ENCODE assay signal across 8 cellular contexts in the genomic region with DNA sequence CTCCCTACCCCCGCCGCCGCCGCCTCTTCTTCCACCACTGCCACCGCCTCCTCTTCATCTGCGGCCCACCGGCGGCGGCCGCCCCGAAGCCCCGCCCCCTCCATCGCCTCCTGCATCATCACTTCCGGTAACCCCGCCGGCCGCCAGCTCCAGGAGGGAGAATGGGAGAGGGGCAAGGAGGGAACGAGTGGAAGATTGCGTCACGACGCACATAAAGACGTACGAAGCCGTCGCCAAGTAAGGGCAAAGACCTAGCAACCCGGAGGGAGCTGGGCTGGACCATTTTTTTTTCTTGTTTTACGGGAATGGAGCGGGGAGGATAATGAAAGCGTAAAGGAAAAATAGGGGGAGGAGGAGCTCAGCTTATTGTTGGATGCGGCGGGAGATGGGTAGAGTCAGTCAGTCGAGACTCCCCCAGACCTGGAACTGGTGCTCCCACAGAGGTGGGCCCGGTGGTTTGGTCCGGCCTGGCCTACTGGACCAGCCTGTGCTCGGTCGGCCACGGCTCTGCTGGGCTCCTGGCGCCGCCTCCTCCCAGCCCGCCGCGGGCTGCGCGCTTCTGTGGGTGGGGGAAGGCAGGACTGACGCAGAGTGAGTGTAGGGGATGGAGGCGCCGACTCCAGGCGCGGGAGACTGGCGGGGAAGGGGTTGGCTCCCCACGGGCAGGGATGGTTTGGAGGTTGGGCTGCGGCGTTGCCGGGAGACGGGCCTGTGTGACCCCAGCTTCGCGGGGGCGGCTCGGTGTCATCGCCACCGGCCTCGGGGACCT. TPM values are rescaled to one million over a fixed set of nuclear protein-coding genes. Genes with fewer than 3 reads are reported as not detected.
A peak's percentile ranks its signal among the peaks of the same experiment; 100 is the strongest.
DNase-seq lines count a peak whose midpoint lies in the region; ATAC-seq, FAIRE-seq and TF ChIP-seq lines count a peak whose summit lies in the region.

A gene with protein sequence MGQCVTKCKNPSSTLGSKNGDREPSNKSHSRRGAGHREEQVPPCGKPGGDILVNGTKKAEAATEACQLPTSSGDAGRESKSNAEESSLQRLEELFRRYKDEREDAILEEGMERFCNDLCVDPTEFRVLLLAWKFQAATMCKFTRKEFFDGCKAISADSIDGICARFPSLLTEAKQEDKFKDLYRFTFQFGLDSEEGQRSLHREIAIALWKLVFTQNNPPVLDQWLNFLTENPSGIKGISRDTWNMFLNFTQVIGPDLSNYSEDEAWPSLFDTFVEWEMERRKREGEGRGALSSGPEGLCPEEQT (minus strand): TSS at position 60 of the 769 bp plus-strand sequence. CDS start 37,820 bp downstream, outside the sequence.
A gene with protein sequence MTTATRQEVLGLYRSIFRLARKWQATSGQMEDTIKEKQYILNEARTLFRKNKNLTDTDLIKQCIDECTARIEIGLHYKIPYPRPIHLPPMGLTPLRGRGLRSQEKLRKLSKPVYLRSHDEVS (plus strand): TSS at position 473 of the 769 bp plus-strand sequence. CDS start 14,785 bp downstream, outside the sequence.

- CTCF ChIA-PET in AG04450 (lab: Charles Lee) = interaction anchor here (1.3 to 3.8 kb wide), 2 partner anchors 51 to 400 kb away, joined by 6 to 26 read pairs; no protein-coding TSS in a partner anchor

- peak within 1 kb of the TSS; percentile 95 for H3K4me3 ChIP-seq in AG04450 (ENCODE audit: low read depth, low read length)

- DNase-seq in AG04450 (ENCODE audit: low read depth, low spot score) (peak; percentile 99), NCI-H446 (lab: John Stamatoyannopoulos, UW) (peak; percentile 90 to 96)
- peak; percentile 67 for DNase-seq in activated CD4-positive, CD25-positive, alpha-beta regulatory T cell treated with anti-CD3 and anti-CD28 coated beads, Interleukin-2, amount 50 U/mL, for 16 hours (ENCODE audit: low read depth, low spot score)
- peak; percentile 63 to 69 for DNase-seq in central memory CD8-positive, alpha-beta T cell (ENCODE audit: low spot score in 2 of 2)
- peak; percentile 91 for DNase-seq in stimulated activated CD4-positive, alpha-beta T cell treated with anti-CD3 and anti-CD28 coated beads, Interleukin-12 subunit alpha, Interleukin-12 subunit beta, amount 100 ng/mL, for 4 hours

- no peaks in the 10 kb centered on the region for H3K9me3 ChIP-seq in AG04450 (ENCODE audit: control insufficient read depth, insufficient read depth, low read length)

- peak within 1 kb of the TSS; percentile 91 for H3K4me3 Mint-ChIP-seq in central memory CD8-positive, alpha-beta T cell

- TF ChIP-seq CTCF in AG04450 (IDR thresholded peaks at IDR 0.05; ENCODE audit: low read depth, low read length) = no peak

- no peaks in the 10 kb centered on the region for H3K27me3 Mint-ChIP-seq in central memory CD8-positive, alpha-beta T cell

- no peaks in the 10 kb centered on the region for H3K27me3 ChIP-seq in AG04450 (ENCODE audit: control insufficient read depth, insufficient read depth, low read length)

- POLR2A ChIA-PET in AG04450 (lab: Yijun Ruan, JAX) = interaction anchor here (0.6 to 1.9 kb wide), 12 partner anchors 11 to 1546 kb away, joined by 3 to 13 read pairs (median 4); a partner anchor contains a TSS

- ATAC-seq in HG03196 (IDR thresholded peaks at IDR 0.05; ENCODE audit: unreplicated experiment) = peak; percentile 57
- peak; percentile 74 for ATAC-seq in central memory CD8-positive, alpha-beta T cell (replicated peaks; ENCODE audit: extremely low read depth, poor library complexity, severe bottlenecking)

- H3K9me3 Mint-ChIP-seq in central memory CD8-positive, alpha-beta T cell = no peaks in the 10 kb centered on the region

- peak within 1 kb of the TSS; percentile 99 for H3K27ac Mint-ChIP-seq in central memory CD8-positive, alpha-beta T cell (ENCODE audit: low read depth)

- peaks cover 26% of the 10 kb centered on the region for H3K36me3 Mint-ChIP-seq in central memory CD8-positive, alpha-beta T cell (ENCODE audit: insufficient read depth)

- in situ Hi-C loops in GM18951 (cut with MboI; ENCODE audit: low sequenced_read_pairs, unreplicated experiment) = no loop called here

- peak; percentile 36 for FAIRE-seq in islet of Langerhans (lab: Jason Lieb, UNC)

- H3K4me1 Mint-ChIP-seq in central memory CD8-positive, alpha-beta T cell = peaks cover 69% of the 10 kb centered on the region

- TF ChIP-seq POLR2A in GM18951 (IDR thresholded peaks at IDR 0.05; ENCODE audit: extremely low read depth, insufficient read depth, insufficient read length) = peak; percentile 82

- H3K27ac ChIP-seq in AG04450 (ENCODE audit: low read depth, low read length) = peak within 1 kb of the TSS; percentile 99

RNA-seq across cellular contexts. Expression of the first gene that starts in this region (rescaled TPM):
- polyA plus RNA-seq in AG04450 (2011; rRNA removed) = 11.3 and 12.0 TPM in 2 replicates
- 30.8 and 36.5 TPM in 2 replicates for polyA minus RNA-seq in AG04450 (2011; rRNA and poly(A)+ RNA removed)

RNA-seq across cellular contexts. Expression of the second gene that starts in this region (rescaled TPM):
- polyA plus RNA-seq in AG04450 (2011; rRNA removed) = 32.3 and 41.1 TPM in 2 replicates
- 17.9 and 19.1 TPM in 2 replicates for polyA minus RNA-seq in AG04450 (2011; rRNA and poly(A)+ RNA removed)

Comparison
In these comparisons a context has a peak if more than half of its experiments do, and no peak if none do; other contexts are left out.
1. Peak in every context shown above with its lines: DNase-seq, ATAC-seq, H3K4me3 ChIP-seq and H3K27ac ChIP-seq.